In genomic region chr21:46111193-46111571, GRCh38 we compare ENCODE assay signal across 20 cellular contexts. TPM values are rescaled to one million over a fixed set of nuclear protein-coding genes. Genes with fewer than 3 reads are reported as not detected.
DNase-seq lines count a peak whose midpoint lies in the region; ATAC-seq, FAIRE-seq and TF ChIP-seq lines count a peak whose summit lies in the region.
"Had no signal": no experiment of that assay in that cellular context is flagged by ENCODE, and none has a peak within 500 bp of the region (broad histone marks: within the 10 kb centered on the region; RNA-seq: fewer than 3 reads in every experiment).

No MANE protein-coding gene starts in this region.

- DNase-seq in BE2C (peak; percentile 4), GM12892 (ENCODE audit: insufficient read length) (peak; percentile 9), right cardiac atrium (peak; percentile 27 to 60 (median 48)), prostate gland (ENCODE audit: low spot score) (peak; percentile 2), NCI-H510A treated with DMSO at 0.1 percent for 48 hours (lab: John Stamatoyannopoulos, UW) (no peak)
- DNase-seq: amniotic stem cell; colonic mucosa; erythroblast; HCEC 1CT; MM.1S; NCI-H2081; retina; stimulated activated CD4-positive, alpha-beta T cell treated with anti-CD3 and anti-CD28 coated beads, Interleukin-2, amount 100 ng/mL, for 48 hours; T-helper 1 cell; trophoblast cell had no signal

- TF ChIP-seq CTCF in BE2C (IDR thresholded peaks at IDR 0.05; ENCODE audit: low read depth, low read length) (no peak), prostate gland (IDR thresholded peaks at IDR 0.05) (no peak)

- H3K4me3 ChIP-seq in BE2C (ENCODE audit: low read depth, low read length) (no peak overlapping the region), right cardiac atrium (ENCODE audit: low read length) (no peak overlapping the region), prostate gland (no peak overlapping the region)
- H3K4me3 ChIP-seq: colonic mucosa, Peyer's patch had no signal

- H3K27ac ChIP-seq in right cardiac atrium (ENCODE audit: low read length): no peak overlapping the region
- no peak overlapping the region for H3K27ac ChIP-seq in prostate gland
- H3K27ac ChIP-seq: colonic mucosa, Peyer's patch had no signal

- TF ChIP-seq POLR2A in GM12892 (IDR thresholded peaks at IDR 0.05; ENCODE audit: low read depth, low read length): no peak
- no peak for TF ChIP-seq POLR2A in prostate gland (IDR thresholded peaks at IDR 0.05)

- FAIRE-seq in GM12892 (lab: Jason Lieb, UNC): no peak
- FAIRE-seq: keratinocyte had no signal

- 89% methylated on average over 12 of the region's 12 CpGs for WGBS in right cardiac atrium
- WGBS in prostate gland: 87% methylated on average over 12 of the region's 12 CpGs

- ATAC-seq in right cardiac atrium: peak in 1 of 2 donors; percentile 7
- no peak for ATAC-seq in GM18502 (IDR thresholded peaks at IDR 0.05; ENCODE audit: poor library complexity, unreplicated experiment)
- ATAC-seq in GM19395 (IDR thresholded peaks at IDR 0.05; ENCODE audit: unreplicated experiment): no peak
- ATAC-seq: activated CD4-positive, CD25-positive, alpha-beta regulatory T cell treated with anti-CD3 and anti-CD28 coated beads, Interleukin-2, amount 50 U/mL, for 24 hours had no signal

- H3K36me3 ChIP-seq in BE2C (no peaks in the 10 kb centered on the region), prostate gland (peaks cover 0 to 11% of the 10 kb centered on the region in 2 donors)

- H3K9me3 ChIP-seq in BE2C (no peaks in the 10 kb centered on the region), right cardiac atrium (ENCODE audit: control insufficient read depth, low read length) (no peaks in the 10 kb centered on the region), prostate gland (no peaks in the 10 kb centered on the region)
- H3K9me3 ChIP-seq: colonic mucosa had no signal

- intact Hi-C loops in right cardiac atrium (cut with DNase I) (loop anchor here in 1 of 4 donors (10.0 kb wide), 1 partner anchor 106 kb away; no protein-coding TSS in a partner anchor), prostate gland (cut with DNase I) (no loop called here)

- no peaks in the 10 kb centered on the region for H3K4me1 ChIP-seq in BE2C
- H3K4me1 ChIP-seq in right cardiac atrium (ENCODE audit: control insufficient read depth, insufficient read depth, low read length): no peaks in the 10 kb centered on the region
- H3K4me1 ChIP-seq in prostate gland (replicated peaks): no peaks in the 10 kb centered on the region
- H3K4me1 ChIP-seq: colonic mucosa had no signal

- H3K27me3 ChIP-seq in BE2C (no peaks in the 10 kb centered on the region), right cardiac atrium (ENCODE audit: control insufficient read depth, insufficient read depth) (no peaks in the 10 kb centered on the region), prostate gland (replicated peaks; ENCODE audit: insufficient read depth) (no peaks in the 10 kb centered on the region)
- H3K27me3 ChIP-seq: colonic mucosa, Peyer's patch had no signal

RNA-seq across cellular contexts. Expression of gene COL6A2, which starts 13.3 kb away (rescaled TPM):
- 14.8 TPM for polyA plus RNA-seq in BE2C (2012; ENCODE audit: insufficient read depth, insufficient read length, low read depth)
- polyA plus RNA-seq in GM12892 (2012; ENCODE audit: missing spikeins): 0.28 TPM
- total RNA-seq in right cardiac atrium (100 to 1,000 TPM; 198 to 323 (median 274) TPM), prostate gland (100 to 1,000 TPM; 198 to 474 TPM)
- 210 TPM for polyA plus RNA-seq in right cardiac atrium

RNA-seq across cellular contexts. Expression of gene FTCD, which starts 44.2 kb away (rescaled TPM):
- 3.1 TPM for polyA plus RNA-seq in BE2C (2012; ENCODE audit: insufficient read depth, insufficient read length, low read depth)
- 1.3 TPM for polyA plus RNA-seq in GM12892 (2012; ENCODE audit: missing spikeins)
- total RNA-seq in right cardiac atrium (1 to 10 TPM; 1.6 to 3.5 (median 2.0) TPM), prostate gland (10 to 100 TPM in 1 of 2 donors, 1 to 10 TPM in 1; 1.4 to 19.0 TPM)
- polyA plus RNA-seq in right cardiac atrium: 1.00 TPM
- polyA plus RNA-seq: keratinocyte had no signal
